ENCODE assay signal across 19 cellular contexts in genomic region chr2:74416721-74417120, GRCh38. TPM values are rescaled to one million over a fixed set of nuclear protein-coding genes. Genes with fewer than 3 reads are reported as not detected.
DNase-seq lines count a peak whose midpoint lies in the region; ATAC-seq and TF ChIP-seq lines count a peak whose summit lies in the region.
"Had no signal": no experiment of that assay in that cellular context is flagged by ENCODE, and none has a peak within 500 bp of the region (broad histone marks: within the 10 kb centered on the region; RNA-seq: fewer than 3 reads in every experiment).

No MANE protein-coding gene starts in this region.

- no peak for ATAC-seq in activated naive CD8-positive, alpha-beta T cell treated with anti-CD3 and anti-CD28 coated beads, Interleukin-2, amount 10 ng/mL, durations not matched to agents 7 days and 5 days (ENCODE audit: low read depth)
- no peak for ATAC-seq in stimulated activated naive B cell treated with anti-CD40 and anti-IgM and Interleukin-4, amounts not matched to agents 10 μg/mL and 1 μg/mL and 100 μg/mL, for 72 hours (replicated peaks)
- ATAC-seq in HG03135 (IDR thresholded peaks at IDR 0.05; ENCODE audit: unreplicated experiment) = no peak
- ATAC-seq: pancreas, WTC11 had no signal

- H3K4me3 ChIP-seq in brain microvascular endothelial cell (ENCODE audit: low read depth, low read length) = no peak overlapping the region
- H3K4me3 ChIP-seq: hepatocyte, lung, pancreas had no signal

- peak overlapping the region; percentile 56 for H3K27ac Mint-ChIP-seq in activated naive CD8-positive, alpha-beta T cell treated with anti-CD3 and anti-CD28 coated beads, Interleukin-2, amount 10 ng/mL, durations not matched to agents 7 days and 5 days
- no peak overlapping the region for H3K27ac Mint-ChIP-seq in activated naive CD8-positive, alpha-beta T cell treated with anti-CD3 and anti-CD28 coated beads for 36 hours
- peak overlapping the region; percentile 47 for H3K27ac Mint-ChIP-seq in stimulated activated naive B cell treated with anti-CD40 and anti-IgM and Interleukin-4, amounts not matched to agents 10 μg/mL and 1 μg/mL and 100 μg/mL, for 72 hours
- H3K27ac Mint-ChIP-seq: WTC11 had no signal

- in situ Hi-C loops in brain microvascular endothelial cell (cut with HindIII; ENCODE audit: low pct_ligation_motif_present, low sequenced_read_pairs) = no loop called here

- no peak overlapping the region for H3K4me3 Mint-ChIP-seq in activated naive CD8-positive, alpha-beta T cell treated with anti-CD3 and anti-CD28 coated beads, Interleukin-2, amount 10 ng/mL, durations not matched to agents 7 days and 5 days
- no peak overlapping the region for H3K4me3 Mint-ChIP-seq in activated naive CD8-positive, alpha-beta T cell treated with anti-CD3 and anti-CD28 coated beads for 36 hours
- peak overlapping the region in 1 of 2 donors; percentile 14 for H3K4me3 Mint-ChIP-seq in stimulated activated naive B cell treated with anti-CD40 and anti-IgM and Interleukin-4, amounts not matched to agents 10 μg/mL and 1 μg/mL and 100 μg/mL, for 72 hours

- H3K27me3 Mint-ChIP-seq in activated naive CD8-positive, alpha-beta T cell treated with anti-CD3 and anti-CD28 coated beads, Interleukin-2, amount 10 ng/mL, durations not matched to agents 7 days and 5 days = peaks cover 2% of the 10 kb centered on the region
- H3K27me3 Mint-ChIP-seq in activated naive CD8-positive, alpha-beta T cell treated with anti-CD3 and anti-CD28 coated beads for 36 hours = no peaks in the 10 kb centered on the region
- H3K27me3 Mint-ChIP-seq in stimulated activated naive B cell treated with anti-CD40 and anti-IgM and Interleukin-4, amounts not matched to agents 10 μg/mL and 1 μg/mL and 100 μg/mL, for 72 hours = no peaks in the 10 kb centered on the region

- H3K9me3 Mint-ChIP-seq in activated naive CD8-positive, alpha-beta T cell treated with anti-CD3 and anti-CD28 coated beads, Interleukin-2, amount 10 ng/mL, durations not matched to agents 7 days and 5 days = no peaks in the 10 kb centered on the region
- no peaks in the 10 kb centered on the region for H3K9me3 Mint-ChIP-seq in activated naive CD8-positive, alpha-beta T cell treated with anti-CD3 and anti-CD28 coated beads for 36 hours
- H3K9me3 Mint-ChIP-seq in stimulated activated naive B cell treated with anti-CD40 and anti-IgM and Interleukin-4, amounts not matched to agents 10 μg/mL and 1 μg/mL and 100 μg/mL, for 72 hours = no peaks in the 10 kb centered on the region
- H3K9me3 Mint-ChIP-seq: WTC11 had no signal

- no peaks in the 10 kb centered on the region for H3K27me3 ChIP-seq in brain microvascular endothelial cell (replicated peaks)
- H3K27me3 ChIP-seq: hepatocyte, pancreas, sigmoid colon had no signal

- H3K4me1 Mint-ChIP-seq in activated naive CD8-positive, alpha-beta T cell treated with anti-CD3 and anti-CD28 coated beads, Interleukin-2, amount 10 ng/mL, durations not matched to agents 7 days and 5 days = peaks cover 20% of the 10 kb centered on the region
- peaks cover 21% of the 10 kb centered on the region for H3K4me1 Mint-ChIP-seq in activated naive CD8-positive, alpha-beta T cell treated with anti-CD3 and anti-CD28 coated beads for 36 hours
- peaks cover 45 to 74% of the 10 kb centered on the region in 2 donors for H3K4me1 Mint-ChIP-seq in stimulated activated naive B cell treated with anti-CD40 and anti-IgM and Interleukin-4, amounts not matched to agents 10 μg/mL and 1 μg/mL and 100 μg/mL, for 72 hours

- no peak for DNase-seq in activated naive CD8-positive, alpha-beta T cell treated with anti-CD3 and anti-CD28 coated beads, Interleukin-2, amount 10 ng/mL, durations not matched to agents 7 days and 5 days
- no peak for DNase-seq in activated naive CD8-positive, alpha-beta T cell treated with anti-CD3 and anti-CD28 coated beads for 36 hours
- peak; percentile 63 for DNase-seq in NCI-H1694 (lab: John Stamatoyannopoulos, UW)
- DNase-seq in brain microvascular endothelial cell = no peak
- no peak for DNase-seq in stimulated activated naive B cell treated with anti-CD40 and anti-IgM and Interleukin-4, amounts not matched to agents 10 μg/mL and 1 μg/mL and 100 μg/mL, for 72 hours
- DNase-seq in activated CD8-positive, alpha-beta memory T cell treated with anti-CD3 and anti-CD28 coated beads for 24 hours = no peak
- DNase-seq in HuH-7.5 (ENCODE audit: low spot score) = no peak
- DNase-seq: activated effector memory CD4-positive, alpha-beta T cell treated with anti-CD3 and anti-CD28 coated beads, Interleukin-2, amount 50 U/mL, for 16 hours; anterior cingulate cortex; Caco-2; NCI-H187; NCI-H446 treated with DMSO at 0.1 percent for 48 hours; pancreas; Right ventricle myocardium superior; sigmoid colon had no signal

- peak; percentile 32 for TF ChIP-seq CTCF in brain microvascular endothelial cell (IDR thresholded peaks at IDR 0.05; ENCODE audit: low read depth, low read length, missing control alignments)

- H3K36me3 ChIP-seq in brain microvascular endothelial cell (replicated peaks) = no peaks in the 10 kb centered on the region
- H3K36me3 ChIP-seq: pancreas, sigmoid colon had no signal

- H3K36me3 Mint-ChIP-seq in activated naive CD8-positive, alpha-beta T cell treated with anti-CD3 and anti-CD28 coated beads, Interleukin-2, amount 10 ng/mL, durations not matched to agents 7 days and 5 days = no peaks in the 10 kb centered on the region
- H3K36me3 Mint-ChIP-seq in activated naive CD8-positive, alpha-beta T cell treated with anti-CD3 and anti-CD28 coated beads for 36 hours = no peaks in the 10 kb centered on the region
- peaks cover 1 to 3% of the 10 kb centered on the region in 2 donors for H3K36me3 Mint-ChIP-seq in stimulated activated naive B cell treated with anti-CD40 and anti-IgM and Interleukin-4, amounts not matched to agents 10 μg/mL and 1 μg/mL and 100 μg/mL, for 72 hours
- H3K36me3 Mint-ChIP-seq: WTC11 had no signal

- H3K27ac ChIP-seq in brain microvascular endothelial cell = no peak overlapping the region
- H3K27ac ChIP-seq: hepatocyte, pancreas, sigmoid colon had no signal

- POLR2A ChIA-PET in activated naive CD8-positive, alpha-beta T cell treated with anti-CD3 and anti-CD28 coated beads, Interleukin-2, amount 10 ng/mL, durations not matched to agents 7 days and 5 days (lab: Charles Lee) = interaction anchor here (1.8 kb wide), 1 partner anchor 42 kb away, joined by 7 read pairs; the partner anchor contains the start of gene WBP1

RNA-seq across cellular contexts. Expression of gene C2orf81, which starts 4.7 kb away (rescaled TPM):
- total RNA-seq in activated naive CD8-positive, alpha-beta T cell treated with anti-CD3 and anti-CD28 coated beads, Interleukin-2, amount 10 ng/mL, durations not matched to agents 7 days and 5 days = 1 to 10 TPM; 3.7 to 5.8 TPM
- total RNA-seq in activated naive CD8-positive, alpha-beta T cell treated with anti-CD3 and anti-CD28 coated beads for 36 hours = 1 to 10 TPM; 5.1 to 6.2 TPM

RNA-seq across cellular contexts. Expression of gene WDR54, which starts 4.8 kb away (rescaled TPM):
- 10 to 100 TPM; 88.9 to 94.4 TPM for total RNA-seq in activated naive CD8-positive, alpha-beta T cell treated with anti-CD3 and anti-CD28 coated beads, Interleukin-2, amount 10 ng/mL, durations not matched to agents 7 days and 5 days
- total RNA-seq in activated naive CD8-positive, alpha-beta T cell treated with anti-CD3 and anti-CD28 coated beads for 36 hours = 10 to 100 TPM; 88.6 to 90.2 TPM

RNA-seq across cellular contexts. Expression of gene RTKN, which starts 25.0 kb away (rescaled TPM):
- total RNA-seq in activated naive CD8-positive, alpha-beta T cell treated with anti-CD3 and anti-CD28 coated beads, Interleukin-2, amount 10 ng/mL, durations not matched to agents 7 days and 5 days = 1 to 10 TPM in 1 of 2 experiments, under 1 TPM in 1; 0.80 to 1.8 TPM
- total RNA-seq in activated naive CD8-positive, alpha-beta T cell treated with anti-CD3 and anti-CD28 coated beads for 36 hours = 1 to 10 TPM; 1.6 to 1.8 TPM

RNA-seq across cellular contexts. Expression of gene DCTN1, which starts 36.6 kb away (rescaled TPM):
- total RNA-seq in activated naive CD8-positive, alpha-beta T cell treated with anti-CD3 and anti-CD28 coated beads, Interleukin-2, amount 10 ng/mL, durations not matched to agents 7 days and 5 days = 100 to 1,000 TPM; 111 to 113 TPM
- 10 to 100 TPM; 93.6 to 94.1 TPM for total RNA-seq in activated naive CD8-positive, alpha-beta T cell treated with anti-CD3 and anti-CD28 coated beads for 36 hours

RNA-seq across cellular contexts. Expression of gene INO80B, which starts 38.2 kb away (rescaled TPM):
- 10 to 100 TPM; 46.8 to 51.4 TPM for total RNA-seq in activated naive CD8-positive, alpha-beta T cell treated with anti-CD3 and anti-CD28 coated beads, Interleukin-2, amount 10 ng/mL, durations not matched to agents 7 days and 5 days
- 10 to 100 TPM; 29.0 to 30.9 TPM for total RNA-seq in activated naive CD8-positive, alpha-beta T cell treated with anti-CD3 and anti-CD28 coated beads for 36 hours
